20 cellular contexts compared by ENCODE assay signal in the genomic region with DNA sequence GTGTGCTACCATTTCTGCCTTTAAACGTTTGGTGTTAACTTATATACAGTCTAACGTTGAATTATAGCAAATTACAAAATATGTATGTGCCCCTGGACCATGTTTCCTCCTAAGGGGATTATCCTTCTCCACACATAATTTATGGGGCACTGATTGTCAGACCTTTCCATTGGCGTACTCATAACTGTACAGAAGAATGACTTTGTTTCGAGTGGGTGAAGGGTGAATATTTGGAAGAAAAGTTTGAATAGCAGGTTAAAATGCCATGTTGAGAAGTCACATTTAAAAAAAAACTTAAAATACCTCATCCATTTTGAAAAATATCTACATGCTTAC. TPM values are rescaled to one million over a fixed set of nuclear protein-coding genes. Genes with fewer than 3 reads are reported as not detected.
DNase-seq lines count a peak whose midpoint lies in the region; ATAC-seq and TF ChIP-seq lines count a peak whose summit lies in the region.
"Had no signal": no experiment of that assay in that cellular context is flagged by ENCODE, and none has a peak within 500 bp of the region (broad histone marks: within the 10 kb centered on the region; RNA-seq: fewer than 3 reads in every experiment).

No MANE protein-coding gene starts in this region.

- no peaks in the 10 kb centered on the region; the same call in 1 of the 2 replicates for H3K27me3 ChIP-seq in MG63
- H3K27me3 ChIP-seq: sigmoid colon had no signal

- no peak for TF ChIP-seq CTCF in activated B cell treated with CpG ODN at 0.5 μM for 24 hours (IDR thresholded peaks at IDR 0.05)

- CTCF ChIA-PET in activated B cell treated with CpG ODN at 0.5 μM for 24 hours (lab: Charles Lee): no interaction called here

- DNase-seq in activated B cell treated with CpG ODN at 0.5 μM for 24 hours (no peak), T1000 (lab: John Stamatoyannopoulos, UW) (no peak), OCI-M1 (lab: John Stamatoyannopoulos, UW) (no peak), MG63 (no peak)
- DNase-seq in activated naive CD4-positive, alpha-beta T cell treated with Interleukin-2 at 50 U/mL for 16 hours: no peak
- DNase-seq: activated CD8-positive, alpha-beta memory T cell treated with anti-CD3 and anti-CD28 coated beads, Interleukin-2, amount 10 ng/mL, durations not matched to agents 7 days and 5 days; AML-193; DMS153; foreskin melanocyte; mesenchymal stem cell; NCI-H1092 treated with DMSO at 0.1 percent for 48 hours; sigmoid colon; stimulated activated naive CD4-positive, alpha-beta T cell had no signal

- no peaks in the 10 kb centered on the region for H3K9me3 ChIP-seq in MG63
- H3K9me3 ChIP-seq: sigmoid colon had no signal

- no peaks in the 10 kb centered on the region for H3K36me3 Mint-ChIP-seq in activated B cell treated with CpG ODN at 0.5 μM for 24 hours (ENCODE audit: low read depth)
- H3K36me3 Mint-ChIP-seq: activated CD8-positive, alpha-beta memory T cell treated with anti-CD3 and anti-CD28 coated beads, Interleukin-2, amount 10 ng/mL, durations not matched to agents 7 days and 5 days; activated naive CD4-positive, alpha-beta T cell treated with anti-CD3 and anti-CD28 coated beads, Interleukin-2, amount 50 U/mL, for 24 hours had no signal

- H3K4me3 ChIP-seq in MG63: no peak overlapping the region
- H3K4me3 ChIP-seq: sigmoid colon had no signal

- no peaks in the 10 kb centered on the region for H3K36me3 ChIP-seq in MG63
- H3K36me3 ChIP-seq: sigmoid colon had no signal

- intact Hi-C loops in activated B cell treated with CpG ODN at 0.5 μM for 24 hours (cut with micrococcal nuclease): loop anchor here (2.0 kb wide), 1 partner anchor 23 kb away; no protein-coding TSS in a partner anchor

- no peaks in the 10 kb centered on the region for H3K27me3 Mint-ChIP-seq in activated B cell treated with CpG ODN at 0.5 μM for 24 hours
- H3K27me3 Mint-ChIP-seq: activated CD8-positive, alpha-beta memory T cell treated with anti-CD3 and anti-CD28 coated beads, Interleukin-2, amount 10 ng/mL, durations not matched to agents 7 days and 5 days; activated naive CD4-positive, alpha-beta T cell treated with anti-CD3 and anti-CD28 coated beads, Interleukin-2, amount 50 U/mL, for 24 hours had no signal

- ATAC-seq in GM18867 (IDR thresholded peaks at IDR 0.05; ENCODE audit: unreplicated experiment) (peak; percentile 37), GM21515 (IDR thresholded peaks at IDR 0.05; ENCODE audit: unreplicated experiment) (peak; percentile 32), HG03066 (IDR thresholded peaks at IDR 0.05; ENCODE audit: low read depth, unreplicated experiment) (peak; percentile 15), activated B cell treated with CpG ODN at 0.5 μM for 24 hours (ENCODE audit: low read depth) (no peak)
- ATAC-seq: activated CD8-positive, alpha-beta memory T cell treated with anti-CD3 and anti-CD28 coated beads, Interleukin-2, amount 10 ng/mL, durations not matched to agents 7 days and 5 days; HepG2 had no signal

- POLR2A ChIA-PET in activated B cell treated with CpG ODN at 0.5 μM for 24 hours (lab: Charles Lee): no interaction called here

- peak overlapping the region; percentile 83 for H3K27ac Mint-ChIP-seq in activated B cell treated with CpG ODN at 0.5 μM for 24 hours
- H3K27ac Mint-ChIP-seq: activated CD8-positive, alpha-beta memory T cell treated with anti-CD3 and anti-CD28 coated beads, Interleukin-2, amount 10 ng/mL, durations not matched to agents 7 days and 5 days; activated naive CD4-positive, alpha-beta T cell treated with anti-CD3 and anti-CD28 coated beads, Interleukin-2, amount 50 U/mL, for 24 hours had no signal

- peak overlapping the region; percentile 70 for H3K4me3 Mint-ChIP-seq in activated B cell treated with CpG ODN at 0.5 μM for 24 hours
- H3K4me3 Mint-ChIP-seq: activated CD8-positive, alpha-beta memory T cell treated with anti-CD3 and anti-CD28 coated beads, Interleukin-2, amount 10 ng/mL, durations not matched to agents 7 days and 5 days; activated naive CD4-positive, alpha-beta T cell treated with anti-CD3 and anti-CD28 coated beads, Interleukin-2, amount 50 U/mL, for 24 hours; neural crest cell had no signal

- peaks cover 4% of the 10 kb centered on the region for H3K9me3 Mint-ChIP-seq in activated B cell treated with CpG ODN at 0.5 μM for 24 hours
- H3K9me3 Mint-ChIP-seq: activated naive CD4-positive, alpha-beta T cell treated with anti-CD3 and anti-CD28 coated beads, Interleukin-2, amount 50 U/mL, for 24 hours had no signal

- peaks cover 27% of the 10 kb centered on the region for H3K4me1 Mint-ChIP-seq in activated B cell treated with CpG ODN at 0.5 μM for 24 hours
- H3K4me1 Mint-ChIP-seq: activated CD8-positive, alpha-beta memory T cell treated with anti-CD3 and anti-CD28 coated beads, Interleukin-2, amount 10 ng/mL, durations not matched to agents 7 days and 5 days; activated naive CD4-positive, alpha-beta T cell treated with anti-CD3 and anti-CD28 coated beads, Interleukin-2, amount 50 U/mL, for 24 hours; neural crest cell had no signal

RNA-seq across cellular contexts. Expression of a gene that starts 58.8 kb away (rescaled TPM):
- not detected in 2 replicates for total RNA-seq in activated B cell treated with CpG ODN at 0.5 μM for 24 hours
- not detected in 2 replicates for total RNA-seq in MG63 (2014; rRNA removed; shearing (Covaris generic); ENCODE audit: low replicate concordance)
- total RNA-seq: activated CD8-positive, alpha-beta memory T cell treated with anti-CD3 and anti-CD28 coated beads, Interleukin-2, amount 10 ng/mL, durations not matched to agents 7 days and 5 days; HepG2; sigmoid colon; urinary bladder had no signal
